ENCODE assay signal across 1 cellular context in the genomic region with DNA sequence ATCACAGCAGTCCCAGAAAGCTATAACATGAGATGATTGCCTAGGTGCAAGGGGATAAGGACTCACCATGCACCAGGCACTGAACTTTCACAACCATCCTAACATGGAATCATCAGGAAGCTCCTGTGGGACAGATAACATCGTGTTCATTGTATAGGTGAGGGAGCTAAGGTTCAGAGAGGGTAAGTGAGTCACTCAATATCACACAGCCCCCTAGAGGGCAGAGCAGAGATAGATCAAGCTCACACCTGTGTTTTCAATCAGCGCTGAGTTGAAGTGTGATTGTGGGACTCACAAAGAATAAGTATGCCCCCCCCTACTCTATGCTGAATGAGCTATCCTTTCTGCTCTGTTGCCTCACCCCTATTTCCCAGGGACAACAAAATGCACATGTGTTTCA.
TF ChIP-seq lines count a peak whose summit lies in the region.

No MANE protein-coding gene starts in this region.

TF ChIP-seq in HepG2, 621 proteins besides CTCF, POLR2A, EP300 and RAD21 (continued from another document):
- TF ChIP-seq, protein P1, sequence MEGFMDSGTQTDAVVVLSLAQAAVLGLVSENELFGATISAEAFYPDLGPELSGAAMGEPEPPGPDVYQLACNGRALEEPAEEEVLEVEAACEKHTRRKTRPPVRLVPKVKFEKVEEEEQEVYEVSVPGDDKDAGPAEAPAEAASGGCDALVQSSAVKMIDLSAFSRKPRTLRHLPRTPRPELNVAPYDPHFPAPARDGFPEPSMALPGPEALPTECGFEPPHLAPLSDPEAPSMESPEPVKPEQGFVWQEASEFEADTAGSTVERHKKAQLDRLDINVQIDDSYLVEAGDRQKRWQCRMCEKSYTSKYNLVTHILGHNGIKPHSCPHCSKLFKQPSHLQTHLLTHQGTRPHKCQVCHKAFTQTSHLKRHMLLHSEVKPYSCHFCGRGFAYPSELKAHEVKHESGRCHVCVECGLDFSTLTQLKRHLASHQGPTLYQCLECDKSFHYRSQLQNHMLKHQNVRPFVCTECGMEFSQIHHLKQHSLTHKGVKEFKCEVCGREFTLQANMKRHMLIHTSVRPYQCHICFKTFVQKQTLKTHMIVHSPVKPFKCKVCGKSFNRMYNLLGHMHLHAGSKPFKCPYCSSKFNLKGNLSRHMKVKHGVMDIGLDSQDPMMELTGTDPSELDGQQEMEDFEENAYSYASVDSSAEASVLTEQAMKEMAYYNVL (CRISPR knock-in tag; IDR thresholded peaks at IDR 0.05; ENCODE audit: borderline replicate concordance) = no peak
- no peak for TF ChIP-seq GATAD2A (CRISPR knock-in tag; IDR thresholded peaks at IDR 0.05)
